ENCODE assay signal across 18 cellular contexts in genomic region chr6:149558029-149558428, GRCh38.
"Had no signal": no experiment of that assay in that cellular context is flagged by ENCODE, and none has a peak within 500 bp of the region (broad histone marks: within the 10 kb centered on the region; RNA-seq: fewer than 3 reads in every experiment).

No MANE protein-coding gene starts in this region.

- H3K36me3 ChIP-seq: neural progenitor cell, neutrophil, ovary, pancreas, prostate gland, right atrium auricular region, right lobe of liver, sigmoid colon, spleen had no signal

- H3K27ac ChIP-seq: neural progenitor cell, neutrophil, ovary, pancreas, parathyroid adenoma, prostate gland, psoas muscle, right atrium auricular region, right lobe of liver, sigmoid colon, skin epidermis, spleen had no signal

- H3K9me3 ChIP-seq: neutrophil, ovary, pancreas, prostate gland, psoas muscle, right atrium auricular region, right lobe of liver, sigmoid colon, spleen had no signal

- H3K4me1 ChIP-seq: neural progenitor cell, pancreas, parathyroid adenoma, prostate gland, psoas muscle, right atrium auricular region, right lobe of liver, sigmoid colon, spleen had no signal

- ATAC-seq: naive thymus-derived CD8-positive, alpha-beta T cell; natural killer cell; natural killer cell treated with Interleukin-12 subunit alpha and Interleukin-12 subunit beta and Interleukin-15 and Interleukin-18, amount 100 ng/mL, for 72 hours; pancreas; psoas muscle; right cardiac atrium; right lobe of liver; sciatic nerve had no signal

- H3K4me3 ChIP-seq: neural progenitor cell, ovary, pancreas, prostate gland, psoas muscle, right atrium auricular region, right lobe of liver, sigmoid colon, skin epidermis, smooth muscle cell, spleen had no signal
